ENCODE assay signal across 1 cellular context in genomic region chr13:30429721-30430694, GRCh38.
TF ChIP-seq lines count a peak whose summit lies in the region.

No MANE protein-coding gene starts in this region.

TF ChIP-seq in GM12878, 131 proteins besides CTCF, POLR2A, EP300 and RAD21 (continued from another document):
- TF ChIP-seq IRF3 (IDR thresholded peaks at IDR 0.05) (no peak), CREM (IDR thresholded peaks at IDR 0.05; ENCODE audit: low read depth) (peak; percentile 60; the same call in 1 of the 2 replicates), MEF2A (IDR thresholded peaks at IDR 0.05; ENCODE audit: insufficient read depth, low read depth, low read length) (peak; percentile 95), JUNB (IDR thresholded peaks at IDR 0.05) (peak; percentile 91), MEF2B (IDR thresholded peaks at IDR 0.05; ENCODE audit: partially characterized antibody, poor library complexity, severe bottlenecking) (peak; percentile 55), IRF4 (IDR thresholded peaks at IDR 0.05; ENCODE audit: low read depth, low read length) (peak; percentile 69; the same call in 1 of the 2 replicates), ATF2 (IDR thresholded peaks at IDR 0.05; ENCODE audit: low read length) (peak; percentile 50; the same call in 1 of the 2 replicates), CREB1 (IDR thresholded peaks at IDR 0.05; ENCODE audit: low read depth) (no peak), JUND (IDR thresholded peaks at IDR 0.05; ENCODE audit: low read depth, low read length) (peak; percentile 73; the same call in 1 of the 2 replicates), NR2F1 (conservative IDR thresholded peaks at IDR 0.05) (no peak), BCL11A (IDR thresholded peaks at IDR 0.05; ENCODE audit: low read depth, low read length) (peak; percentile 56; the same call in 1 of the 2 replicates), IKZF2 (IDR thresholded peaks at IDR 0.05) (peak; percentile 88 to 91), PAX8 (IDR thresholded peaks at IDR 0.05) (no peak), SREBF1 (IDR thresholded peaks at IDR 0.05; ENCODE audit: low read length) (no peak), ASH2L (IDR thresholded peaks at IDR 0.05; ENCODE audit: borderline replicate concordance, low read depth) (no peak), POLR2AphosphoS5 (IDR thresholded peaks at IDR 0.05; ENCODE audit: low read length) (no peak), MXI1 (IDR thresholded peaks at IDR 0.05; ENCODE audit: low read depth, low read length) (no peak), NR2C1 (IDR thresholded peaks at IDR 0.05) (no peak), BHLHE40 (IDR thresholded peaks at IDR 0.05; ENCODE audit: borderline replicate concordance in 1 of 2, low read depth in 2 of 2, low read length in 1 of 2) (0 out of 4 replicates have a peak, but pooled peaks of 1 of the 2 experiments have one; percentile 49), KLF5 (IDR thresholded peaks at IDR 0.05; ENCODE audit: partially characterized antibody) (no peak), ATF7 (IDR thresholded peaks at IDR 0.05; ENCODE audit: low read depth) (peak; percentile 74; the same call in 1 of the 2 replicates), ZNF24 (IDR thresholded peaks at IDR 0.05) (no peak), SIX5 (IDR thresholded peaks at IDR 0.05; ENCODE audit: low read depth, low read length, severe bottlenecking) (no peak), GATAD2B (conservative IDR thresholded peaks at IDR 0.05; ENCODE audit: low read depth) (0 out of 2 replicates have a peak, but pooled peaks have one; percentile 46), DPF2 (IDR thresholded peaks at IDR 0.05) (0 out of 2 replicates have a peak, but pooled peaks have one; percentile 31), HCFC1 (IDR thresholded peaks at IDR 0.05; ENCODE audit: low read length) (no peak), IKZF1 (conservative IDR thresholded peaks at IDR 0.05) (peak; percentile 73), BCL3 (IDR thresholded peaks at IDR 0.05; ENCODE audit: borderline replicate concordance, insufficient read depth, low read depth, low read length, poor library complexity, severe bottlenecking) (peak; percentile 37), ZNF384 (IDR thresholded peaks at IDR 0.05; ENCODE audit: borderline replicate concordance, low read depth, low read length) (peak; percentile 78; the same call in 1 of the 2 replicates), RUNX3 (IDR thresholded peaks at IDR 0.05; ENCODE audit: low read length) (peak; percentile 69)
- TF ChIP-seq, protein P1, sequence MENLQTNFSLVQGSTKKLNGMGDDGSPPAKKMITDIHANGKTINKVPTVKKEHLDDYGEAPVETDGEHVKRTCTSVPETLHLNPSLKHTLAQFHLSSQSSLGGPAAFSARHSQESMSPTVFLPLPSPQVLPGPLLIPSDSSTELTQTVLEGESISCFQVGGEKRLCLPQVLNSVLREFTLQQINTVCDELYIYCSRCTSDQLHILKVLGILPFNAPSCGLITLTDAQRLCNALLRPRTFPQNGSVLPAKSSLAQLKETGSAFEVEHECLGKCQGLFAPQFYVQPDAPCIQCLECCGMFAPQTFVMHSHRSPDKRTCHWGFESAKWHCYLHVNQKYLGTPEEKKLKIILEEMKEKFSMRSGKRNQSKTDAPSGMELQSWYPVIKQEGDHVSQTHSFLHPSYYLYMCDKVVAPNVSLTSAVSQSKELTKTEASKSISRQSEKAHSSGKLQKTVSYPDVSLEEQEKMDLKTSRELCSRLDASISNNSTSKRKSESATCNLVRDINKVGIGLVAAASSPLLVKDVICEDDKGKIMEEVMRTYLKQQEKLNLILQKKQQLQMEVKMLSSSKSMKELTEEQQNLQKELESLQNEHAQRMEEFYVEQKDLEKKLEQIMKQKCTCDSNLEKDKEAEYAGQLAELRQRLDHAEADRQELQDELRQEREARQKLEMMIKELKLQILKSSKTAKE (IDR thresholded peaks at IDR 0.05; ENCODE audit: low read depth, poor library complexity, severe bottlenecking): peak; percentile 66
- TF ChIP-seq, protein P2, sequence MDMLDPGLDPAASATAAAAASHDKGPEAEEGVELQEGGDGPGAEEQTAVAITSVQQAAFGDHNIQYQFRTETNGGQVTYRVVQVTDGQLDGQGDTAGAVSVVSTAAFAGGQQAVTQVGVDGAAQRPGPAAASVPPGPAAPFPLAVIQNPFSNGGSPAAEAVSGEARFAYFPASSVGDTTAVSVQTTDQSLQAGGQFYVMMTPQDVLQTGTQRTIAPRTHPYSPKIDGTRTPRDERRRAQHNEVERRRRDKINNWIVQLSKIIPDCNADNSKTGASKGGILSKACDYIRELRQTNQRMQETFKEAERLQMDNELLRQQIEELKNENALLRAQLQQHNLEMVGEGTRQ (IDR thresholded peaks at IDR 0.05; ENCODE audit: borderline replicate concordance, low read depth, low read length): no peak
